In genomic region chr3:160565442-160566403, GRCh38 we compare ENCODE assay signal across 1 cellular context.
A peak's percentile ranks its signal among the peaks of the same experiment; 100 is the strongest.
TF ChIP-seq lines count a peak whose summit lies in the region.

A gene with protein sequence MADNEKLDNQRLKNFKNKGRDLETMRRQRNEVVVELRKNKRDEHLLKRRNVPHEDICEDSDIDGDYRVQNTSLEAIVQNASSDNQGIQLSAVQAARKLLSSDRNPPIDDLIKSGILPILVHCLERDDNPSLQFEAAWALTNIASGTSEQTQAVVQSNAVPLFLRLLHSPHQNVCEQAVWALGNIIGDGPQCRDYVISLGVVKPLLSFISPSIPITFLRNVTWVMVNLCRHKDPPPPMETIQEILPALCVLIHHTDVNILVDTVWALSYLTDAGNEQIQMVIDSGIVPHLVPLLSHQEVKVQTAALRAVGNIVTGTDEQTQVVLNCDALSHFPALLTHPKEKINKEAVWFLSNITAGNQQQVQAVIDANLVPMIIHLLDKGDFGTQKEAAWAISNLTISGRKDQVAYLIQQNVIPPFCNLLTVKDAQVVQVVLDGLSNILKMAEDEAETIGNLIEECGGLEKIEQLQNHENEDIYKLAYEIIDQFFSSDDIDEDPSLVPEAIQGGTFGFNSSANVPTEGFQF (minus strand): TSS chr3:160565571. CDS start chr3:160565282, 289 bp downstream.

TF ChIP-seq in GM12878, 131 proteins besides CTCF, POLR2A, EP300 and RAD21 (continued from another document and continues in another):
- TF ChIP-seq ZNF274 (IDR thresholded peaks at IDR 0.05; ENCODE audit: insufficient read depth, insufficient read length) (no peak), MYB (IDR thresholded peaks at IDR 0.05; ENCODE audit: borderline replicate concordance, low read depth, low read length) (0 out of 2 replicates have a peak, but pooled peaks have one; percentile 26), REST (IDR thresholded peaks at IDR 0.05; ENCODE audit: low read depth, low read length) (0 out of 2 replicates have a peak, but pooled peaks have one; percentile 38), BRCA1 (IDR thresholded peaks at IDR 0.05; ENCODE audit: low read depth, low read length) (no peak), ETV6 (conservative IDR thresholded peaks at IDR 0.05 in 1 of 2, IDR thresholded peaks at IDR 0.05 in 1 of 2; ENCODE audit: borderline replicate concordance in 1 of 2, low read depth in 1 of 2) (no peak), ZNF24 (IDR thresholded peaks at IDR 0.05) (no peak), EED (IDR thresholded peaks at IDR 0.05; ENCODE audit: low read depth) (peak; percentile 68; the same call in 1 of the 2 replicates), TARDBP (IDR thresholded peaks at IDR 0.05; ENCODE audit: borderline replicate concordance) (no peak), POLR2AphosphoS5 (IDR thresholded peaks at IDR 0.05; ENCODE audit: low read length) (peak; percentile 90), MYC (IDR thresholded peaks at IDR 0.05; ENCODE audit: insufficient read depth, insufficient read length, insufficient replicate concordance, low read length, severe bottlenecking) (peak; percentile 90), MLLT1 (IDR thresholded peaks at IDR 0.05) (peak; percentile 68), ZBED1 (IDR thresholded peaks at IDR 0.05; ENCODE audit: borderline replicate concordance) (no peak), SMAD1 (IDR thresholded peaks at IDR 0.05; ENCODE audit: low read depth, partially characterized antibody) (peak; percentile 73), BHLHE40 (IDR thresholded peaks at IDR 0.05; ENCODE audit: borderline replicate concordance in 1 of 2, low read depth in 2 of 2, low read length in 1 of 2) (peak in 1 of 2 experiments; percentile 79; a peak in 2 of 4 replicates), RBBP5 (conservative IDR thresholded peaks at IDR 0.05) (no peak), HCFC1 (IDR thresholded peaks at IDR 0.05; ENCODE audit: low read length) (0 out of 2 replicates have a peak, but pooled peaks have one; percentile 17), CREB1 (IDR thresholded peaks at IDR 0.05; ENCODE audit: low read depth) (0 out of 2 replicates have a peak, but pooled peaks have one; percentile 37), TCF7 (IDR thresholded peaks at IDR 0.05; ENCODE audit: borderline replicate concordance) (no peak), SMC3 (IDR thresholded peaks at IDR 0.05; ENCODE audit: borderline replicate concordance, low read length) (no peak), NBN (IDR thresholded peaks at IDR 0.05) (peak; percentile 56), NR2F1 (conservative IDR thresholded peaks at IDR 0.05) (peak; percentile 40; the same call in 1 of the 2 replicates), E2F8 (IDR thresholded peaks at IDR 0.05; ENCODE audit: low read depth, partially characterized antibody) (no peak), E4F1 (IDR thresholded peaks at IDR 0.05; ENCODE audit: borderline replicate concordance, partially characterized antibody) (peak; percentile 43), FOXM1 (IDR thresholded peaks at IDR 0.05; ENCODE audit: low read depth, low read length) (no peak), ZSCAN29 (IDR thresholded peaks at IDR 0.05) (no peak), RELA (IDR thresholded peaks at IDR 0.05; ENCODE audit: borderline replicate concordance, partially characterized antibody) (no peak), CBX5 (IDR thresholded peaks at IDR 0.05; ENCODE audit: low read depth) (no peak), ASH2L (IDR thresholded peaks at IDR 0.05; ENCODE audit: borderline replicate concordance, low read depth) (no peak), RELB (IDR thresholded peaks at IDR 0.05; ENCODE audit: low read depth) (peak; percentile 45; the same call in 1 of the 2 replicates), GATAD2B (conservative IDR thresholded peaks at IDR 0.05; ENCODE audit: low read depth) (peak; percentile 62; the same call in 1 of the 2 replicates), NRF1 (conservative IDR thresholded peaks at IDR 0.05; ENCODE audit: low read depth, low read length) (no peak), ZZZ3 (IDR thresholded peaks at IDR 0.05; ENCODE audit: control insufficient read depth, insufficient read length, low read depth) (no peak)
- TF ChIP-seq, protein P1, sequence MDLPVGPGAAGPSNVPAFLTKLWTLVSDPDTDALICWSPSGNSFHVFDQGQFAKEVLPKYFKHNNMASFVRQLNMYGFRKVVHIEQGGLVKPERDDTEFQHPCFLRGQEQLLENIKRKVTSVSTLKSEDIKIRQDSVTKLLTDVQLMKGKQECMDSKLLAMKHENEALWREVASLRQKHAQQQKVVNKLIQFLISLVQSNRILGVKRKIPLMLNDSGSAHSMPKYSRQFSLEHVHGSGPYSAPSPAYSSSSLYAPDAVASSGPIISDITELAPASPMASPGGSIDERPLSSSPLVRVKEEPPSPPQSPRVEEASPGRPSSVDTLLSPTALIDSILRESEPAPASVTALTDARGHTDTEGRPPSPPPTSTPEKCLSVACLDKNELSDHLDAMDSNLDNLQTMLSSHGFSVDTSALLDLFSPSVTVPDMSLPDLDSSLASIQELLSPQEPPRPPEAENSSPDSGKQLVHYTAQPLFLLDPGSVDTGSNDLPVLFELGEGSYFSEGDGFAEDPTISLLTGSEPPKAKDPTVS (IDR thresholded peaks at IDR 0.05; ENCODE audit: low read depth, low read length) = no peak
- TF ChIP-seq, protein P2, sequence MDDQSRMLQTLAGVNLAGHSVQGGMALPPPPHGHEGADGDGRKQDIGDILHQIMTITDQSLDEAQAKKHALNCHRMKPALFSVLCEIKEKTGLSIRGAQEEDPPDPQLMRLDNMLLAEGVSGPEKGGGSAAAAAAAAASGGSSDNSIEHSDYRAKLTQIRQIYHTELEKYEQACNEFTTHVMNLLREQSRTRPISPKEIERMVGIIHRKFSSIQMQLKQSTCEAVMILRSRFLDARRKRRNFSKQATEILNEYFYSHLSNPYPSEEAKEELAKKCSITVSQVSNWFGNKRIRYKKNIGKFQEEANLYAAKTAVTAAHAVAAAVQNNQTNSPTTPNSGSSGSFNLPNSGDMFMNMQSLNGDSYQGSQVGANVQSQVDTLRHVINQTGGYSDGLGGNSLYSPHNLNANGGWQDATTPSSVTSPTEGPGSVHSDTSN (IDR thresholded peaks at IDR 0.05; ENCODE audit: insufficient replicate concordance, low read depth, low read length) = no peak
- TF ChIP-seq, protein P3, sequence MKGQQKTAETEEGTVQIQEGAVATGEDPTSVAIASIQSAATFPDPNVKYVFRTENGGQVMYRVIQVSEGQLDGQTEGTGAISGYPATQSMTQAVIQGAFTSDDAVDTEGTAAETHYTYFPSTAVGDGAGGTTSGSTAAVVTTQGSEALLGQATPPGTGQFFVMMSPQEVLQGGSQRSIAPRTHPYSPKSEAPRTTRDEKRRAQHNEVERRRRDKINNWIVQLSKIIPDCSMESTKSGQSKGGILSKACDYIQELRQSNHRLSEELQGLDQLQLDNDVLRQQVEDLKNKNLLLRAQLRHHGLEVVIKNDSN (IDR thresholded peaks at IDR 0.05; ENCODE audit: borderline replicate concordance, extremely low read length, insufficient read depth, low read depth, low read length) = peak; percentile 73
